In genomic region chr19:51083783-51084182, GRCh38 we compare ENCODE assay signal across 21 cellular contexts. TPM values are rescaled to one million over a fixed set of nuclear protein-coding genes. Genes with fewer than 3 reads are reported as not detected.
DNase-seq lines count a peak whose midpoint lies in the region; ATAC-seq, FAIRE-seq and TF ChIP-seq lines count a peak whose summit lies in the region.
"Had no signal": no experiment of that assay in that cellular context is flagged by ENCODE, and none has a peak within 500 bp of the region (broad histone marks: within the 10 kb centered on the region; RNA-seq: fewer than 3 reads in every experiment).

No MANE protein-coding gene starts in this region.

- 78% methylated on average over 13 of the region's 14 CpGs; no CpG with 5 or more reads in 1 of the 2 experiments for WGBS in H1 (ENCODE audit: extremely low coverage in 1 of 2, insufficient coverage in 1 of 2, insufficient read length in 1 of 2, insufficient replicate concordance in 2 of 2, low coverage in 1 of 2, low lambda C conversion rate in 2 of 2, missing lambda C conversion rate in 1 of 2), 2 experiments

- POLR2A ChIA-PET in H1 (lab: Charles Lee; ENCODE audit: partially characterized antibody) = no interaction called here

- TF ChIP-seq POLR2A in H1 (IDR thresholded peaks at IDR 0.05; ENCODE audit: control extremely low read depth in 1 of 2, low read depth in 2 of 2, low read length in 2 of 2) = no peak

- ATAC-seq in T-helper 17 cell = no peak
- ATAC-seq: HCT116 had no signal

- no peaks in the 10 kb centered on the region for H3K79me1 ChIP-seq in H1 (ENCODE audit: low read depth, low read length)

- TF ChIP-seq CTCF in H1 (IDR thresholded peaks at IDR 0.05; ENCODE audit: control extremely low read depth in 1 of 3, insufficient read depth in 1 of 3, low read depth in 1 of 3, low read length in 3 of 3) = no peak

- no peaks in the 10 kb centered on the region for H3K23me2 ChIP-seq in H1 (ENCODE audit: low read depth, low read length)

- no peak overlapping the region for H3K4me3 Mint-ChIP-seq in T-helper 17 cell
- H3K4me3 Mint-ChIP-seq: CD4-positive, alpha-beta T cell; HFFc6 had no signal

- no peaks in the 10 kb centered on the region for H3K9me3 ChIP-seq in T-helper 17 cell (ENCODE audit: control insufficient read depth, low read length, poor library complexity, severe bottlenecking)
- H3K9me3 ChIP-seq in H1 (ENCODE audit: insufficient read depth in 2 of 2, low read depth in 1 of 2, low read length in 1 of 2) = no peaks in the 10 kb centered on the region
- H3K9me3 ChIP-seq: Caco-2 had no signal

- no peak overlapping the region for H2BK120ac ChIP-seq in H1 (replicated peaks; ENCODE audit: low read depth, low read length)

- H3K36me3 ChIP-seq in H1 (ENCODE audit: control insufficient read depth in 2 of 4, insufficient read depth in 4 of 4, low read length in 3 of 4) = no peaks in the 10 kb centered on the region

- no peak overlapping the region for H3K4ac ChIP-seq in H1 (replicated peaks; ENCODE audit: insufficient read length, low read depth, low read length)

- no peak for FAIRE-seq in H1 (lab: Jason Lieb, UNC)
- FAIRE-seq: A204.1, D721Med, G401.6, GM12891, GM18507, H54 had no signal

- no peak overlapping the region for H2AK5ac ChIP-seq in H1 (ENCODE audit: low read depth, low read length)

- H4K8ac ChIP-seq in H1 (ENCODE audit: extremely low read depth, insufficient read depth, low read length) = no peak overlapping the region

- intact Hi-C loops in posterior vena cava (cut with DNase I) = no loop called here

- H2BK20ac ChIP-seq in H1 (ENCODE audit: low read length) = no peak overlapping the region

- H3K4me3 ChIP-seq in H1 (ENCODE audit: extremely low read depth in 1 of 4, insufficient read depth in 2 of 4, low read depth in 3 of 4, low read length in 4 of 4) = no peak overlapping the region
- H3K4me3 ChIP-seq: GM23248 had no signal

- H3K14ac ChIP-seq in H1 (ENCODE audit: insufficient read length) = no peak overlapping the region

- no peak overlapping the region; the same call in 1 of the 2 replicates for H2BK5ac ChIP-seq in H1 (ENCODE audit: low read depth, low read length)

- TF ChIP-seq RAD21 in H1 (IDR thresholded peaks at IDR 0.05 in 1 of 2, conservative IDR thresholded peaks at IDR 0.05 in 1 of 2; ENCODE audit: low read depth in 2 of 2, low read length in 2 of 2) = no peak

- H3K9ac ChIP-seq in H1 (replicated peaks in 1 of 4; ENCODE audit: extremely low read depth in 1 of 4, low read depth in 3 of 4, low read length in 3 of 4) = no peak overlapping the region
- H3K9ac ChIP-seq: GM23248 had no signal

- H2BK15ac ChIP-seq in H1 (ENCODE audit: low read length) = no peak overlapping the region

- H3K36me3 Mint-ChIP-seq in T-helper 17 cell (ENCODE audit: low read depth) = peaks cover 17% of the 10 kb centered on the region

- H3K4me2 ChIP-seq in H1 (ENCODE audit: insufficient read depth in 1 of 2, low read depth in 2 of 2, low read length in 2 of 2) = no peak overlapping the region

- no peak overlapping the region for H4K5ac ChIP-seq in H1 (ENCODE audit: insufficient read length, low read depth, low read length)

- H3K23ac ChIP-seq in H1 (ENCODE audit: insufficient read length) = no peak overlapping the region

- H3K79me2 ChIP-seq in H1 (ENCODE audit: control insufficient read depth in 1 of 2, insufficient read depth in 2 of 2, low read length in 2 of 2) = no peaks in the 10 kb centered on the region

- no peaks in the 10 kb centered on the region for H4K20me1 ChIP-seq in H1 (replicated peaks in 1 of 2; ENCODE audit: control insufficient read depth in 1 of 2, insufficient read depth in 2 of 2, low read length in 2 of 2)

- H3K27ac ChIP-seq in H1 (ENCODE audit: low read depth, low read length) = no peak overlapping the region
- H3K27ac ChIP-seq: C4-2B, GM23248 had no signal

- H4K91ac ChIP-seq in H1 (replicated peaks; ENCODE audit: insufficient read length, low read length) = no peak overlapping the region

- no peak overlapping the region for H3K56ac ChIP-seq in H1 (replicated peaks; ENCODE audit: insufficient read length, low read depth, low read length)

- peaks cover 0 to 4% (median 2%) of the 10 kb centered on the region in 4 experiments; a peak in 2 of 7 replicates for H3K4me1 ChIP-seq in H1 (replicated peaks in 1 of 4; ENCODE audit: control insufficient read depth in 3 of 4, insufficient read depth in 4 of 4, low read length in 3 of 4)
- H3K4me1 ChIP-seq: Caco-2 had no signal

- no peak for DNase-seq in T-helper 17 cell
- no peak for DNase-seq in H1 (ENCODE audit: low read depth in 1 of 2, low spot score in 2 of 2)
- DNase-seq in posterior vena cava (ENCODE audit: low spot score) = peak; percentile 52
- DNase-seq in NCI-H2107 (lab: John Stamatoyannopoulos, UW) = no peak
- no peak for DNase-seq in activated T-cell treated with anti-CD3 and anti-CD28 coated beads, Interleukin-2, amount 50 U/mL, for 1 hour
- DNase-seq in epidermal melanocyte (ENCODE audit: insufficient read length, low spot score) = no peak
- DNase-seq: AML-193; Caco-2; CD4-positive, alpha-beta T cell; GM23248; HFFc6 had no signal

- H2BK12ac ChIP-seq in H1 (ENCODE audit: low read depth, low read length) = peak overlapping the region; percentile 92; the same call in 1 of the 2 replicates

- no peaks in the 10 kb centered on the region for H3K27me3 ChIP-seq in H1 (replicated peaks in 1 of 4; ENCODE audit: control insufficient read depth in 3 of 4, extremely low read depth in 1 of 4, insufficient read depth in 3 of 4, low read length in 3 of 4)

- CTCF ChIA-PET in H1 (lab: Charles Lee; ENCODE audit: partially characterized antibody) = interaction anchor here (4.6 kb wide), 1 partner anchor 12 kb away, joined by 21 read pairs; no protein-coding TSS in a partner anchor

- TF ChIP-seq EP300 in H1 (IDR thresholded peaks at IDR 0.05; ENCODE audit: borderline replicate concordance in 1 of 2, low read depth in 2 of 2, low read length in 2 of 2) = no peak

- H3K4me1 Mint-ChIP-seq in T-helper 17 cell = peaks cover 17% of the 10 kb centered on the region

- peaks cover 20% of the 10 kb centered on the region for H3K27me3 Mint-ChIP-seq in T-helper 17 cell

- peak overlapping the region; percentile 29 for H3K27ac Mint-ChIP-seq in T-helper 17 cell
- H3K27ac Mint-ChIP-seq: CD4-positive, alpha-beta T cell; HFFc6 had no signal

- H2AFZ ChIP-seq in H1 (ENCODE audit: low read length) = no peak overlapping the region
- H2AFZ ChIP-seq: GM23248 had no signal

- no peak overlapping the region for H3K18ac ChIP-seq in H1 (ENCODE audit: extremely low read depth, low read length)

RNA-seq across cellular contexts. Expression of gene KLK14, which starts 1.1 kb away (rescaled TPM):
- under 1 TPM; 0.32 to 0.39 TPM for total RNA-seq in T-helper 17 cell
- 0.40 and 1.2 TPM in 2 replicates for total RNA-seq in H1 (2021; fragmentation: NEBNext Ultra II Directional; extraction: Animal tissue kit (Norgen Biotek cat#: 25700))
- 0.09 and 0.22 TPM in 2 replicates for polyA plus RNA-seq in H1 (2011; rRNA removed)
- 0.32 TPM for polyA plus RNA-seq in H1 (2011; cell fraction: cytosol; rRNA removed)
- 2.3 TPM for polyA plus RNA-seq in H1 (2011; cell fraction: nucleus; rRNA removed)
- 0.64 to 0.87 TPM (median 0.86 TPM) in 4 replicates for polyA plus RNA-seq in H1 (2012, experiment 1 of 2)
- polyA plus RNA-seq in H1 (2012, experiment 2 of 2) = not detected
- 0.24 TPM for polyA plus RNA-seq in H1 (2013, experiment 1 of 2)
- polyA plus RNA-seq in H1 (2013, experiment 2 of 2) = 0.28 TPM
- polyA minus RNA-seq in H1 (2011; rRNA and poly(A)+ RNA removed) = not detected in 2 replicates
- polyA minus RNA-seq in H1 (2011; cell fraction: cytosol; rRNA and poly(A)+ RNA removed) = not detected
- not detected for polyA minus RNA-seq in H1 (2011; cell fraction: nucleus; rRNA and poly(A)+ RNA removed)
- total RNA-seq in posterior vena cava = not detected
- total RNA-seq: Caco-2, GM23248, HT-29 had no signal
- polyA plus RNA-seq: GM23248 had no signal

RNA-seq across cellular contexts. Expression of gene KLK13, which starts 18.9 kb away (rescaled TPM):
- total RNA-seq in T-helper 17 cell (not detected), posterior vena cava (not detected)
- 4.2 and 5.0 TPM in 2 replicates for total RNA-seq in H1 (2021; fragmentation: NEBNext Ultra II Directional; extraction: Animal tissue kit (Norgen Biotek cat#: 25700))
- 4.5 and 4.6 TPM in 2 replicates for polyA plus RNA-seq in H1 (2011; rRNA removed)
- polyA plus RNA-seq in H1 (2011; cell fraction: cytosol; rRNA removed) = 4.3 TPM
- 4.7 TPM for polyA plus RNA-seq in H1 (2011; cell fraction: nucleus; rRNA removed)
- polyA plus RNA-seq in H1 (2012, experiment 1 of 2) = 2.9 to 5.7 TPM (median 4.5 TPM) in 4 replicates
- 3.4 TPM for polyA plus RNA-seq in H1 (2012, experiment 2 of 2)
- 5.6 TPM for polyA plus RNA-seq in H1 (2013, experiment 1 of 2)
- polyA plus RNA-seq in H1 (2013, experiment 2 of 2) = 6.6 TPM
- 2.6 and 8.2 TPM in 2 replicates for polyA minus RNA-seq in H1 (2011; rRNA and poly(A)+ RNA removed)
- polyA minus RNA-seq in H1 (2011; cell fraction: cytosol; rRNA and poly(A)+ RNA removed) = not detected
- 1.5 TPM for polyA minus RNA-seq in H1 (2011; cell fraction: nucleus; rRNA and poly(A)+ RNA removed)
- total RNA-seq: Caco-2; CD4-positive, alpha-beta T cell; GM23248; HFFc6; HT-29 had no signal
- polyA plus RNA-seq: BJ had no signal

RNA-seq across cellular contexts. Expression of gene CTU1, which starts 24.4 kb away (rescaled TPM):
- total RNA-seq in T-helper 17 cell (1 to 10 TPM; 4.1 to 4.6 TPM), posterior vena cava (1 to 10 TPM; 3.7 to 5.0 TPM)
- total RNA-seq in H1 (2021; fragmentation: NEBNext Ultra II Directional; extraction: Animal tissue kit (Norgen Biotek cat#: 25700)) = 7.2 and 8.1 TPM in 2 replicates
- 4.6 and 6.6 TPM in 2 replicates for polyA plus RNA-seq in H1 (2011; rRNA removed)
- 5.2 TPM for polyA plus RNA-seq in H1 (2011; cell fraction: cytosol; rRNA removed)
- polyA plus RNA-seq in H1 (2011; cell fraction: nucleus; rRNA removed) = 12.7 TPM
- polyA plus RNA-seq in H1 (2012, experiment 1 of 2) = 2.9 to 4.4 TPM (median 3.7 TPM) in 4 replicates
- 1.4 TPM for polyA plus RNA-seq in H1 (2012, experiment 2 of 2)
- polyA plus RNA-seq in H1 (2013, experiment 1 of 2) = 3.1 TPM
- 2.6 TPM for polyA plus RNA-seq in H1 (2013, experiment 2 of 2)
- 1.4 and 1.6 TPM in 2 replicates for polyA minus RNA-seq in H1 (2011; rRNA and poly(A)+ RNA removed)
- 3.9 TPM for polyA minus RNA-seq in H1 (2011; cell fraction: cytosol; rRNA and poly(A)+ RNA removed)
- polyA minus RNA-seq in H1 (2011; cell fraction: nucleus; rRNA and poly(A)+ RNA removed) = 4.5 TPM

RNA-seq across cellular contexts. Expression of gene SIGLEC9, which starts 40.9 kb away (rescaled TPM):
- 1 to 10 TPM; 1.4 to 4.8 TPM for total RNA-seq in T-helper 17 cell
- not detected in 2 replicates for total RNA-seq in H1 (2021; fragmentation: NEBNext Ultra II Directional; extraction: Animal tissue kit (Norgen Biotek cat#: 25700))
- polyA plus RNA-seq in H1 (2011; rRNA removed) = 0.05 TPM in 1 of 2 replicates, not detected in the other
- polyA plus RNA-seq in H1 (2011; cell fraction: cytosol; rRNA removed) = not detected
- not detected for polyA plus RNA-seq in H1 (2011; cell fraction: nucleus; rRNA removed)
- not detected in 4 replicates for polyA plus RNA-seq in H1 (2012, experiment 1 of 2)
- not detected for polyA plus RNA-seq in H1 (2012, experiment 2 of 2)
- not detected for polyA plus RNA-seq in H1 (2013, experiment 1 of 2)
- polyA plus RNA-seq in H1 (2013, experiment 2 of 2) = not detected
- not detected in 2 replicates for polyA minus RNA-seq in H1 (2011; rRNA and poly(A)+ RNA removed)
- polyA minus RNA-seq in H1 (2011; cell fraction: cytosol; rRNA and poly(A)+ RNA removed) = not detected
- polyA minus RNA-seq in H1 (2011; cell fraction: nucleus; rRNA and poly(A)+ RNA removed) = not detected
- 10 to 100 TPM in 1 of 2 donors, 1 to 10 TPM in 1; 8.7 to 12.6 TPM for total RNA-seq in posterior vena cava
- total RNA-seq: Caco-2, GM23248, HFFc6, HT-29 had no signal
- polyA plus RNA-seq: BJ, GM23248 had no signal

RNA-seq across cellular contexts. Expression of gene KLK12, which starts 49.0 kb away (rescaled TPM):
- total RNA-seq in T-helper 17 cell (not detected), posterior vena cava (not detected)
- total RNA-seq in H1 (2021; fragmentation: NEBNext Ultra II Directional; extraction: Animal tissue kit (Norgen Biotek cat#: 25700)) = not detected in 2 replicates
- 0.24 TPM in 1 of 2 replicates, not detected in the other for polyA plus RNA-seq in H1 (2011; rRNA removed)
- not detected for polyA plus RNA-seq in H1 (2011; cell fraction: cytosol; rRNA removed)
- polyA plus RNA-seq in H1 (2011; cell fraction: nucleus; rRNA removed) = not detected
- polyA plus RNA-seq in H1 (2012, experiment 1 of 2) = not detected in 4 replicates
- polyA plus RNA-seq in H1 (2012, experiment 2 of 2) = not detected
- 0.06 TPM for polyA plus RNA-seq in H1 (2013, experiment 1 of 2)
- polyA plus RNA-seq in H1 (2013, experiment 2 of 2) = not detected
- not detected in 2 replicates for polyA minus RNA-seq in H1 (2011; rRNA and poly(A)+ RNA removed)
- not detected for polyA minus RNA-seq in H1 (2011; cell fraction: cytosol; rRNA and poly(A)+ RNA removed)
- polyA minus RNA-seq in H1 (2011; cell fraction: nucleus; rRNA and poly(A)+ RNA removed) = not detected
- total RNA-seq: Caco-2; CD4-positive, alpha-beta T cell; GM23248; HFFc6 had no signal
- polyA plus RNA-seq: BJ, GM23248 had no signal
